ENCODE assay signal across 11 cellular contexts in genomic region chr1:201941420-201942128, GRCh38. TPM values are rescaled to one million over a fixed set of nuclear protein-coding genes. Genes with fewer than 3 reads are reported as not detected.
DNase-seq lines count a peak whose midpoint lies in the region; ATAC-seq and TF ChIP-seq lines count a peak whose summit lies in the region.
"Had no signal": no experiment of that assay in that cellular context is flagged by ENCODE, and none has a peak within 500 bp of the region (broad histone marks: within the 10 kb centered on the region; RNA-seq: fewer than 3 reads in every experiment).

No MANE protein-coding gene starts in this region.

- RAD21 ChIA-PET in HCT116 (lab: Charles Lee; ENCODE audit: low non-redundant PET in 1 of 2, low total read pairs in 2 of 2, uncharacterized antibody in 2 of 2, unreplicated experiment in 2 of 2) = no interaction called here

- H3K4me3 ChIP-seq in HCT116 (replicated peaks in 1 of 2; ENCODE audit: low read depth in 1 of 2, low read length in 2 of 2) = no peak overlapping the region
- H3K4me3 ChIP-seq in WI38 (ENCODE audit: low read depth, low read length) = peak overlapping the region; percentile 6
- peak overlapping the region; percentile 44 for H3K4me3 ChIP-seq in iPS-18a (ENCODE audit: low read length)
- peak overlapping the region; percentile 73 to 82 (median 76) for H3K4me3 ChIP-seq in sigmoid colon

- intact Hi-C loops in HCT116 (cut with micrococcal nuclease) (no loop called here), sigmoid colon (cut with DNase I) (no loop called here)

- CTCF ChIA-PET in HCT116 (lab: Charles Lee) = interaction anchor here (1.0 kb wide), 1 partner anchor 60 kb away, joined by 3 read pairs; no protein-coding TSS in a partner anchor

- peak; percentile 69 for ATAC-seq in HCT116
- ATAC-seq in HG03439 (IDR thresholded peaks at IDR 0.05; ENCODE audit: unreplicated experiment) = no peak
- ATAC-seq in GM18867 (IDR thresholded peaks at IDR 0.05; ENCODE audit: unreplicated experiment) = no peak

- TF ChIP-seq RAD21 in HCT116 (IDR thresholded peaks at IDR 0.05; ENCODE audit: low read depth) = no peak

- H3K36me3 ChIP-seq in HCT116 (ENCODE audit: control insufficient read depth in 1 of 2, insufficient read depth in 2 of 2, low read length in 2 of 2) (no peaks in the 10 kb centered on the region), iPS-18a (ENCODE audit: control insufficient read depth, low read depth, low read length) (no peaks in the 10 kb centered on the region), sigmoid colon (peaks cover 3 to 25% (median 6%) of the 10 kb centered on the region in 4 donors)

- no peaks in the 10 kb centered on the region for H3K79me2 ChIP-seq in HCT116 (ENCODE audit: insufficient read depth, low read length)

- DNase-seq in HCT116 (ENCODE audit: low read depth, low spot score) (no peak), sigmoid colon (no peak), ureter (ENCODE audit: low spot score) (no peak)
- no peak for DNase-seq in activated T-cell treated with anti-CD3 and anti-CD28 coated beads, Interleukin-2, amount 50 U/mL, for 1 hour
- DNase-seq: Karpas-422; midbrain; stimulated activated CD4-positive, alpha-beta T cell treated with anti-CD3 and anti-CD28 coated beads, Interleukin-2, amount 100 ng/mL, for 48 hours had no signal

- peaks cover 8% of the 10 kb centered on the region for H3K27me3 ChIP-seq in HCT116 (ENCODE audit: insufficient read depth, low read length)
- peaks cover 9% of the 10 kb centered on the region for H3K27me3 ChIP-seq in iPS-18a (ENCODE audit: control insufficient read depth, insufficient read depth, low read length)
- H3K27me3 ChIP-seq in sigmoid colon = no peaks in the 10 kb centered on the region

- TF ChIP-seq EP300 in sigmoid colon (IDR thresholded peaks at IDR 0.05) = no peak

- H3K4me2 ChIP-seq in HCT116 (ENCODE audit: low read length) = peak overlapping the region; percentile 39

- BruUV-seq in HCT116 (replicated peaks; lab: Mats Ljungman, UMichigan) = no TSS peak

- H3K9me2 ChIP-seq in HCT116 (ENCODE audit: insufficient read depth) = no peaks in the 10 kb centered on the region

- H4K20me1 ChIP-seq in HCT116 (ENCODE audit: insufficient read depth) = no peaks in the 10 kb centered on the region

- H2AFZ ChIP-seq in HCT116 (ENCODE audit: low read depth, low read length, poor library complexity, severe bottlenecking) = peak overlapping the region; percentile 72

- no peak for TF ChIP-seq CTCF in HCT116 (IDR thresholded peaks at IDR 0.05 in 2 of 3, conservative IDR thresholded peaks at IDR 0.05 in 1 of 3; ENCODE audit: borderline replicate concordance in 1 of 3, insufficient read depth in 1 of 3, low read depth in 2 of 3, low read length in 2 of 3)
- no peak for TF ChIP-seq CTCF in WI38 (IDR thresholded peaks at IDR 0.05; ENCODE audit: low read depth, low read length)
- TF ChIP-seq CTCF in sigmoid colon (IDR thresholded peaks at IDR 0.05) = no peak

- 70 to 77% methylated on average over 18 of the region's 18 CpGs for WGBS in sigmoid colon, 2 donors

- POLR2A ChIA-PET in HCT116 (lab: Charles Lee) = interaction anchor here (1.0 kb wide), 1 partner anchor 14 kb away, joined by 3 read pairs; the partner anchor contains the start of gene TIMM17A

- TF ChIP-seq POLR2A in HCT116 (IDR thresholded peaks at IDR 0.05; ENCODE audit: borderline replicate concordance, extremely low read depth, insufficient read depth, insufficient read length) = peak; percentile 39
- TF ChIP-seq POLR2A in sigmoid colon (IDR thresholded peaks at IDR 0.05) = no peak

- H3K4me1 ChIP-seq in HCT116 (ENCODE audit: control insufficient read depth in 1 of 2, insufficient read depth in 2 of 2, low read length in 2 of 2) = peaks cover 11 to 20% of the 10 kb centered on the region in 2 experiments; a peak in 3 of 4 replicates
- peaks cover 13% of the 10 kb centered on the region for H3K4me1 ChIP-seq in iPS-18a (ENCODE audit: control insufficient read depth, low read depth, low read length)
- peaks cover 0 to 48% (median 42%) of the 10 kb centered on the region in 4 donors for H3K4me1 ChIP-seq in sigmoid colon

- H3K27ac ChIP-seq in HCT116 (ENCODE audit: low read depth, low read length) = no peak overlapping the region; the same call in 1 of the 2 replicates
- peak overlapping the region; percentile 58 for H3K27ac ChIP-seq in iPS-18a (ENCODE audit: low read length)
- H3K27ac ChIP-seq in sigmoid colon = peak overlapping the region; percentile 91 to 98 (median 92)

- no peaks in the 10 kb centered on the region for H3K9me3 ChIP-seq in HCT116 (ENCODE audit: control insufficient read depth in 1 of 2, insufficient read depth in 1 of 2, low read depth in 1 of 2, low read length in 2 of 2)
- no peaks in the 10 kb centered on the region for H3K9me3 ChIP-seq in iPS-18a (ENCODE audit: control insufficient read depth, low read depth, low read length)
- no peaks in the 10 kb centered on the region for H3K9me3 ChIP-seq in sigmoid colon

- no peak overlapping the region for H3K9ac ChIP-seq in HCT116 (ENCODE audit: low read length)
- peak overlapping the region; percentile 57 for H3K9ac ChIP-seq in iPS-18a (ENCODE audit: low read length)

TF ChIP-seq in HCT116, 20 proteins besides CTCF, POLR2A, EP300 and RAD21:
- no peak for TF ChIP-seq ZNF274 (IDR thresholded peaks at IDR 0.05; ENCODE audit: low read depth, low read length)
- TF ChIP-seq MAX (IDR thresholded peaks at IDR 0.05) = no peak
- no peak for TF ChIP-seq SRF (IDR thresholded peaks at IDR 0.05; ENCODE audit: low read depth)
- no peak for TF ChIP-seq TCF7L2 (IDR thresholded peaks at IDR 0.05; ENCODE audit: borderline replicate concordance, extremely low read depth, insufficient read depth, insufficient read length)

RNA-seq across cellular contexts. Expression of gene LMOD1, which starts 4.8 kb away (rescaled TPM):
- total RNA-seq in HCT116 (2021; ENCODE audit: unreplicated experiment) (0.12 TPM), sigmoid colon (1,000 to 10,000 TPM in 1 of 4 donors, 100 to 1,000 TPM in 3; 633 to 1,011 (median 785) TPM), ureter (123 TPM)
- polyA plus RNA-seq in HCT116 (2012) = 0.87 and 1.7 TPM in 2 replicates
- polyA plus RNA-seq in sigmoid colon = 10 to 100 TPM in 2 of 3 donors, 1 to 10 TPM in 1; 4.9 to 75.0 (median 15.6) TPM

RNA-seq across cellular contexts. Expression of gene TIMM17A, which starts 13.7 kb away (rescaled TPM):
- total RNA-seq in HCT116 (2021; ENCODE audit: unreplicated experiment) = 100 TPM
- polyA plus RNA-seq in HCT116 (2012) = 42.7 and 44.5 TPM in 2 replicates
- total RNA-seq in sigmoid colon = 10 to 100 TPM; 23.3 to 56.7 (median 38.4) TPM
- 10 to 100 TPM; 48.6 to 71.4 (median 57.7) TPM for polyA plus RNA-seq in sigmoid colon
- 41.4 TPM for total RNA-seq in ureter

RNA-seq across cellular contexts. Expression of gene RNPEP, which starts 40.9 kb away (rescaled TPM):
- total RNA-seq in HCT116 (2021; ENCODE audit: unreplicated experiment) = 85.9 TPM
- 57.2 and 67.7 TPM in 2 replicates for polyA plus RNA-seq in HCT116 (2012)
- 10 to 100 TPM; 23.9 to 38.5 (median 32.0) TPM for total RNA-seq in sigmoid colon
- polyA plus RNA-seq in sigmoid colon = 10 to 100 TPM; 59.1 to 86.5 (median 81.7) TPM
- total RNA-seq in ureter = 57.1 TPM

RNA-seq across cellular contexts. Expression of gene SHISA4, which starts 52.9 kb away (rescaled TPM):
- total RNA-seq in HCT116 (2021; ENCODE audit: unreplicated experiment) (15.2 TPM), sigmoid colon (10 to 100 TPM; 12.7 to 23.7 (median 19.3) TPM), ureter (11.6 TPM)
- polyA plus RNA-seq in HCT116 (2012) = 23.0 and 23.2 TPM in 2 replicates
- 1 to 10 TPM; 3.5 to 6.1 (median 3.6) TPM for polyA plus RNA-seq in sigmoid colon

Comparison
In these comparisons a context has a peak if more than half of its experiments do, and no peak if none do; other contexts are left out.
1. H3K4me3 ChIP-seq: peak in WI38 (single experiment), iPS-18a (single experiment) and sigmoid colon (4 of 4); none in HCT116 (0 of 2).
2. RNA of gene LMOD1, which starts 4.8 kb away (total RNA-seq): 633 to 1,011 TPM in sigmoid colon and 123 TPM in ureter (single experiment); 0.12 TPM in HCT116 (single experiment); every median in the first group is over 100 times any median in the second.